ENCODE assay signal across 13 cellular contexts in the genomic region with DNA sequence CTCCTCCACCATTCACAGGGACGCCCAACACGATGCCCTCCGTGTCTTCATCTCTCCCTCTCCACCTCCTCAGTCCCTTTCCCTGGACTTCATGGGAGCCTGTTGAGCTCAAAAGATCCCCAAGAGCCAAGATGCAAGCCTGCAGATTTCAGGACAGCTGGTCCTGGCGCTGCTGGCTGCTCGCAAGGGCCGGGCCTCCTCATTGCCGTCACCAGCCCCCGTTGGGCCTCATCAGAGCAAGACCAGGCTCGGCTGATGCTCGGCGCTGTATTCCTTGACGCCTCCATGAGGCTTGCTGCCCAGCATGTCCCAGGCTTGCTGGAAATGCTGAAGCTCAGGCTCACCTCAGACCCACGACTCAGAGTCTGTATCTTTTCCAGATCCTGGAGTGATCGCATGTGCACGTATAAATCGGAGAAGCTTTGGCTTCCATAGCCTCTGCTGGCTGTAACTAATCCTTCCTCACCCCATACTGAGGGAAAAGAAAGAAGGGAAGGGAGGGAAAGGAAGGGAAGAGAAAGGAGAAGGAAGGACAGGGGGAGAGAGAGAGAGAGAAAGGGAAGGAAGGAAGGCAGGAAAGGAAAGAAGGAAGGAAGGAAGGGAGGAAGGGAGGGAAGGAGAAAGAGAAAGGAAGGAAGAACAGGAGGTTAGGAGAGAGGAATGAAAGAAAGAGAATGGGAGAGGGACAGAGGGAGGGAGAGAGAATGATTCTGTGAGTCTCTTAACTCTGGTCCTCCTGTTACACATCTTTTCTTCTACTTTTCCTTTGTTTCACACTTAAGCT.
DNase-seq lines count a peak whose midpoint lies in the region; ATAC-seq, FAIRE-seq and TF ChIP-seq lines count a peak whose summit lies in the region.
"Had no signal": no experiment of that assay in that cellular context is flagged by ENCODE, and none has a peak within 500 bp of the region (broad histone marks: within the 10 kb centered on the region; RNA-seq: fewer than 3 reads in every experiment).

No MANE protein-coding gene starts in this region.

- H2AFZ ChIP-seq in IMR-90 (replicated peaks; ENCODE audit: low read length, poor library complexity) (peak overlapping the region; percentile 75), endothelial cell of umbilical vein (ENCODE audit: low read depth, low read length) (peak overlapping the region; percentile 61), neuronal stem cell (ENCODE audit: low read length) (no peak overlapping the region)

- peak overlapping the region; percentile 79 to 94 (median 88) for H3K27ac Mint-ChIP-seq in CD14-positive monocyte
- H3K27ac Mint-ChIP-seq: CD4-positive, CD25-positive, alpha-beta regulatory T cell had no signal

- H3K23ac ChIP-seq in IMR-90 (ENCODE audit: low read depth, low read length) (peak overlapping the region; percentile 98), neuronal stem cell (ENCODE audit: low read depth, low read length, poor library complexity) (no peak overlapping the region)

- H4K91ac ChIP-seq in IMR-90 (ENCODE audit: insufficient read depth, low read depth, low read length) (peak overlapping the region; percentile 99), neuronal stem cell (ENCODE audit: low read depth, low read length, poor library complexity) (no peak overlapping the region)

- H3K27ac ChIP-seq in IMR-90 (ENCODE audit: insufficient read depth, low read length) (peak overlapping the region; percentile 79), endothelial cell of umbilical vein (ENCODE audit: insufficient read depth, low read depth, low read length) (peak overlapping the region; percentile 69), neuronal stem cell (replicated peaks; ENCODE audit: low read length) (no peak overlapping the region), SJCRH30 (no peak overlapping the region)

- no peaks in the 10 kb centered on the region for H3K9me3 ChIP-seq in IMR-90 (ENCODE audit: control insufficient read depth, insufficient read depth, low read length)
- H3K9me3 ChIP-seq in endothelial cell of umbilical vein (replicated peaks; ENCODE audit: control insufficient read depth, insufficient read depth, low read length) = no peaks in the 10 kb centered on the region
- no peaks in the 10 kb centered on the region for H3K9me3 ChIP-seq in neuronal stem cell (replicated peaks in 1 of 2; ENCODE audit: control insufficient read depth in 2 of 2, insufficient read depth in 1 of 2, low read depth in 1 of 2, low read length in 2 of 2)
- no peaks in the 10 kb centered on the region for H3K9me3 ChIP-seq in SJCRH30 (replicated peaks)

- POLR2A ChIA-PET in IMR-90 (lab: Charles Lee; ENCODE audit: unreplicated experiment) (interaction anchor here (0.7 kb wide), 2 partner anchors 54 to 556 kb away, joined by 3 read pairs; no protein-coding TSS in a partner anchor), endothelial cell of umbilical vein (lab: Charles Lee) (no interaction called here)

- H2BK120ac ChIP-seq in IMR-90 (ENCODE audit: low read depth, low read length) = peak overlapping the region; percentile 100
- H2BK120ac ChIP-seq in neuronal stem cell (ENCODE audit: low read depth, low read length) = no peak overlapping the region

- peaks cover 0 to 5% of the 10 kb centered on the region in 2 experiments; a peak in 1 of 4 replicates for H3K79me1 ChIP-seq in IMR-90 (ENCODE audit: low read depth in 1 of 2, low read length in 2 of 2)
- H3K79me1 ChIP-seq in neuronal stem cell (ENCODE audit: low read depth, low read length) = no peaks in the 10 kb centered on the region

- H3K56ac ChIP-seq in IMR-90 (ENCODE audit: extremely low read depth, insufficient read depth, low read length) = peak overlapping the region; percentile 89

- H3K18ac ChIP-seq in IMR-90 (ENCODE audit: low read depth, low read length) = peak overlapping the region; percentile 99
- H3K18ac ChIP-seq in neuronal stem cell (ENCODE audit: low read length) = peak overlapping the region; percentile 4

- peak overlapping the region; percentile 100 for H2BK20ac ChIP-seq in IMR-90 (ENCODE audit: low read depth, low read length)

- no peak for TF ChIP-seq POLR2A in IMR-90 (IDR thresholded peaks at IDR 0.05; ENCODE audit: low read depth, low read length)
- no peak for TF ChIP-seq POLR2A in endothelial cell of umbilical vein (IDR thresholded peaks at IDR 0.05; ENCODE audit: low read depth, low read length)

- H2AK5ac ChIP-seq in IMR-90 (ENCODE audit: low read depth, low read length) (peak overlapping the region; percentile 99), neuronal stem cell (ENCODE audit: low read depth, low read length) (peak overlapping the region; percentile 71)

- no peak for TF ChIP-seq RAD21 in IMR-90 (IDR thresholded peaks at IDR 0.05; ENCODE audit: low read length)

- H4K8ac ChIP-seq in IMR-90 (ENCODE audit: low read depth in 2 of 2, low read length in 2 of 2) (peak overlapping the region; percentile 97 to 98), neuronal stem cell (ENCODE audit: low read depth, low read length) (no peak overlapping the region)

- H3K4ac ChIP-seq in IMR-90 (ENCODE audit: low read depth, low read length) (peak overlapping the region; percentile 98), neuronal stem cell (ENCODE audit: low read length) (no peak overlapping the region)

- peak overlapping the region; percentile 82 for H2AK9ac ChIP-seq in IMR-90 (replicated peaks; ENCODE audit: low read depth, low read length, poor library complexity)

- BruUV-seq in IMR-90 (replicated peaks; lab: Mats Ljungman, UMichigan) (no TSS peak), endothelial cell of umbilical vein (replicated peaks; lab: Mats Ljungman, UMichigan) (TSS peak; percentile 87)

- H3K79me2 ChIP-seq in endothelial cell of umbilical vein (ENCODE audit: control insufficient read depth, insufficient read depth, low read length) = no peaks in the 10 kb centered on the region

- dilution Hi-C loops in IMR-90 (cut with HindIII; ENCODE audit: low sequenced_read_pairs, unreplicated experiment) (loop anchor here (25.0 kb wide), 1 partner anchor 139 kb away; no protein-coding TSS in a partner anchor), endothelial cell of umbilical vein (cut with MboI; ENCODE audit: extremely low pct_ligation_motif_present, low sequenced_read_pairs) (loop anchor here (10.0 kb wide), 1 partner anchor 187 kb away; no protein-coding TSS in a partner anchor)

- no peaks in the 10 kb centered on the region for H4K20me1 ChIP-seq in IMR-90 (ENCODE audit: insufficient read depth, low read length)
- no peaks in the 10 kb centered on the region for H4K20me1 ChIP-seq in endothelial cell of umbilical vein (replicated peaks; ENCODE audit: control insufficient read depth, extremely low read depth, insufficient read depth, low read length)

- peaks cover 6% of the 10 kb centered on the region; the same call in 1 of the 2 replicates for H3K9me1 ChIP-seq in IMR-90 (ENCODE audit: insufficient read depth, low read length)
- no peaks in the 10 kb centered on the region for H3K9me1 ChIP-seq in endothelial cell of umbilical vein (replicated peaks; ENCODE audit: control insufficient read depth, extremely low read depth, insufficient read depth, low read length)

- WGBS in IMR-90 (ENCODE audit: extremely low coverage in 2 of 2, insufficient read length in 1 of 2), 2 experiments = 90% methylated on average over 9 of the region's 16 CpGs; no CpG with 5 or more reads in 1 of the 2 experiments
- WGBS in neuronal stem cell (ENCODE audit: extremely low coverage in 2 of 2, insufficient read length in 2 of 2, insufficient replicate concordance in 1 of 2), 2 donors = no CpG with 5 or more reads among the region's 16 CpGs

- peak overlapping the region; percentile 86 for H2BK5ac ChIP-seq in IMR-90 (ENCODE audit: low read depth, low read length, poor library complexity, severe bottlenecking)
- no peak overlapping the region for H2BK5ac ChIP-seq in neuronal stem cell (ENCODE audit: low read length)

- H3K4me1 ChIP-seq in IMR-90 (ENCODE audit: control insufficient read depth, insufficient read depth, low read length) = peaks cover 14% of the 10 kb centered on the region
- peaks cover 14% of the 10 kb centered on the region for H3K4me1 ChIP-seq in endothelial cell of umbilical vein (ENCODE audit: control insufficient read depth, extremely low read depth, insufficient read depth, low read length)
- peaks cover 0 to 3% of the 10 kb centered on the region in 2 donors for H3K4me1 ChIP-seq in neuronal stem cell (ENCODE audit: control insufficient read depth in 2 of 2, insufficient read depth in 1 of 2, low read depth in 1 of 2, low read length in 2 of 2)
- peaks cover 10% of the 10 kb centered on the region; the same call in 1 of the 2 replicates for H3K4me1 ChIP-seq in SJCRH30

- TF ChIP-seq CTCF in CD14-positive monocyte (IDR thresholded peaks at IDR 0.05) (no peak), IMR-90 (conservative IDR thresholded peaks at IDR 0.05; ENCODE audit: low read depth, low read length) (no peak), endothelial cell of umbilical vein (IDR thresholded peaks at IDR 0.05; ENCODE audit: extremely low read depth in 1 of 2, insufficient read depth in 1 of 2, low read depth in 1 of 2, low read length in 2 of 2) (no peak)

- H3K9ac ChIP-seq in IMR-90 (ENCODE audit: low read depth, low read length) (peak overlapping the region; percentile 72), endothelial cell of umbilical vein (replicated peaks; ENCODE audit: extremely low read depth, insufficient read depth, low read length) (peak overlapping the region; percentile 36), neuronal stem cell (ENCODE audit: low read depth, low read length, poor library complexity) (no peak overlapping the region)

- H3K4me3 ChIP-seq in IMR-90 (ENCODE audit: insufficient read depth, low read depth, low read length) (no peak overlapping the region), endothelial cell of umbilical vein (replicated peaks in 1 of 3; ENCODE audit: insufficient read depth in 1 of 3, low read depth in 1 of 3, low read length in 3 of 3) (no peak overlapping the region), neuronal stem cell (ENCODE audit: low read length in 2 of 2) (no peak overlapping the region), SJCRH30 (no peak overlapping the region)

- peaks cover 5 to 15% (median 6%) of the 10 kb centered on the region in 3 donors for H3K27me3 Mint-ChIP-seq in CD14-positive monocyte (ENCODE audit: low read depth in 3 of 3)
- H3K27me3 Mint-ChIP-seq: CD4-positive, CD25-positive, alpha-beta regulatory T cell had no signal

- no peak overlapping the region for H2BK12ac ChIP-seq in neuronal stem cell (ENCODE audit: low read length)

- no peak for FAIRE-seq in endothelial cell of umbilical vein (lab: Jason Lieb, UNC)

- intact Hi-C loops in CD14-positive monocyte (cut with micrococcal nuclease) = loop anchor here (5.0 to 10.0 kb wide), 2 partner anchors 54 to 647 kb away; no protein-coding TSS in a partner anchor
- intact Hi-C loops in IMR-90 (cut with micrococcal nuclease) = no loop called here
- intact Hi-C loops in endothelial cell of umbilical vein (cut with micrococcal nuclease) = loop anchor here (10.0 kb wide), 1 partner anchor 437 kb away; a partner anchor contains a TSS

- DNase-seq in CD14-positive monocyte (ENCODE audit: low spot score) (no peak), IMR-90 (peak; percentile 16), endothelial cell of umbilical vein (ENCODE audit: low read depth, low spot score) (no peak), neuronal stem cell (ENCODE audit: low spot score) (no peak), SJCRH30 (no peak), NCI-H526 (lab: John Stamatoyannopoulos, UW) (no peak)
- no peak for DNase-seq in stimulated activated CD4-positive, alpha-beta T cell treated with anti-CD3 and anti-CD28 coated beads, Interleukin-2, amount 100 ng/mL, for 48 hours
- DNase-seq: activated T-cell treated with anti-CD3 and anti-CD28 coated beads, Interleukin-2, amount 50 U/mL, for 4 hours; CD4-positive, CD25-positive, alpha-beta regulatory T cell; central memory CD4-positive, alpha-beta T cell; stimulated activated CD4-positive, alpha-beta T cell treated with anti-CD3 and anti-CD28 coated beads, Interleukin-1b, Interleukin-23, amount 100 ng/mL, for 48 hours; stimulated activated naive CD4-positive, alpha-beta T cell had no signal

- in situ Hi-C loops in IMR-90 (cut with MboI; ENCODE audit: low sequenced_read_pairs) = loop anchor here (5.0 to 25.0 kb wide), 4 partner anchors 139 to 639 kb away; no protein-coding TSS in a partner anchor

- H3K4me3 Mint-ChIP-seq in CD14-positive monocyte = peak overlapping the region in 1 of 2 donors; percentile 47
- H3K4me3 Mint-ChIP-seq: CD4-positive, CD25-positive, alpha-beta regulatory T cell had no signal

- H3K14ac ChIP-seq in IMR-90 (replicated peaks; ENCODE audit: low read depth, low read length) = peak overlapping the region; percentile 97
- H3K14ac ChIP-seq in neuronal stem cell (ENCODE audit: low read length) = peak overlapping the region; percentile 15

- H4K5ac ChIP-seq in IMR-90 (ENCODE audit: low read depth, low read length) = peak overlapping the region; percentile 88

- H3K27me3 ChIP-seq in IMR-90 (ENCODE audit: control insufficient read depth, insufficient read depth, low read length) (no peaks in the 10 kb centered on the region), endothelial cell of umbilical vein (ENCODE audit: control insufficient read depth in 2 of 2, insufficient read depth in 2 of 2, low read length in 2 of 2) (no peaks in the 10 kb centered on the region), neuronal stem cell (ENCODE audit: control insufficient read depth in 3 of 3, insufficient read depth in 3 of 3, low read depth in 1 of 3, low read length in 3 of 3) (peaks cover 0 to 13% (median 0%) of the 10 kb centered on the region in 3 experiments), SJCRH30 (peaks cover 13% of the 10 kb centered on the region; the same call in 1 of the 2 replicates)

- H3K36me3 Mint-ChIP-seq in CD14-positive monocyte = peaks cover 0 to 4% of the 10 kb centered on the region in 2 donors
- H3K36me3 Mint-ChIP-seq: CD4-positive, CD25-positive, alpha-beta regulatory T cell had no signal

- ATAC-seq in IMR-90 (ENCODE audit: low read depth) (peak; percentile 7), GM19023 (IDR thresholded peaks at IDR 0.05; ENCODE audit: unreplicated experiment) (no peak)
- ATAC-seq: activated T-cell treated with anti-CD3 and anti-CD28 coated beads, Interleukin-2, amount 50 U/mL, for 4 hours had no signal

- H2BK15ac ChIP-seq in IMR-90 (ENCODE audit: low read depth, low read length) (peak overlapping the region; percentile 98), neuronal stem cell (ENCODE audit: low read length) (no peak overlapping the region)

- peaks cover 0 to 5% (median 1%) of the 10 kb centered on the region in 7 donors for H3K9me3 Mint-ChIP-seq in CD14-positive monocyte
- H3K9me3 Mint-ChIP-seq: activated T-cell treated with anti-CD3 and anti-CD28 coated beads, Interleukin-2, amount 50 U/mL, for 4 hours had no signal

- H3K36me3 ChIP-seq in IMR-90 (ENCODE audit: control insufficient read depth, insufficient read depth, low read length) (no peaks in the 10 kb centered on the region), endothelial cell of umbilical vein (ENCODE audit: control insufficient read depth in 2 of 2, extremely low read depth in 1 of 2, insufficient read depth in 2 of 2, low read length in 2 of 2) (no peaks in the 10 kb centered on the region), neuronal stem cell (replicated peaks in 1 of 2; ENCODE audit: control insufficient read depth in 2 of 2, insufficient read depth in 2 of 2, low read length in 2 of 2) (no peaks in the 10 kb centered on the region), SJCRH30 (no peaks in the 10 kb centered on the region)

- peak overlapping the region; percentile 60 for H3K4me2 ChIP-seq in IMR-90 (ENCODE audit: low read depth, low read length)
- peak overlapping the region; percentile 41 for H3K4me2 ChIP-seq in endothelial cell of umbilical vein (ENCODE audit: insufficient read depth, low read length)
- H3K4me2 ChIP-seq in neuronal stem cell (ENCODE audit: insufficient read depth, low read length, poor library complexity, severe bottlenecking) = no peak overlapping the region

- peaks cover 34% of the 10 kb centered on the region for H3K4me1 Mint-ChIP-seq in CD14-positive monocyte

- CTCF ChIA-PET in IMR-90 (lab: Yijun Ruan, JAX) = interaction anchor here (0.5 to 4.7 kb wide), 12 partner anchors 8 to 677 kb away, joined by 3 to 48 read pairs (median 5); no protein-coding TSS in a partner anchor
- CTCF ChIA-PET in endothelial cell of umbilical vein (lab: Charles Lee) = interaction anchor here (0.9 to 9.7 kb wide), 38 partner anchors 8 to 676 kb away, joined by 3 to 740 read pairs (median 6); no protein-coding TSS in a partner anchor

Comparison
In these comparisons a context has a peak if more than half of its experiments do, and no peak if none do; other contexts are left out.
1. H3K27ac ChIP-seq: peak in IMR-90 (single experiment) and endothelial cell of umbilical vein (single experiment); none in neuronal stem cell (single experiment) and SJCRH30 (single experiment).